Comparison of ENCODE assay signal across 9 cellular contexts in the genomic region with DNA sequence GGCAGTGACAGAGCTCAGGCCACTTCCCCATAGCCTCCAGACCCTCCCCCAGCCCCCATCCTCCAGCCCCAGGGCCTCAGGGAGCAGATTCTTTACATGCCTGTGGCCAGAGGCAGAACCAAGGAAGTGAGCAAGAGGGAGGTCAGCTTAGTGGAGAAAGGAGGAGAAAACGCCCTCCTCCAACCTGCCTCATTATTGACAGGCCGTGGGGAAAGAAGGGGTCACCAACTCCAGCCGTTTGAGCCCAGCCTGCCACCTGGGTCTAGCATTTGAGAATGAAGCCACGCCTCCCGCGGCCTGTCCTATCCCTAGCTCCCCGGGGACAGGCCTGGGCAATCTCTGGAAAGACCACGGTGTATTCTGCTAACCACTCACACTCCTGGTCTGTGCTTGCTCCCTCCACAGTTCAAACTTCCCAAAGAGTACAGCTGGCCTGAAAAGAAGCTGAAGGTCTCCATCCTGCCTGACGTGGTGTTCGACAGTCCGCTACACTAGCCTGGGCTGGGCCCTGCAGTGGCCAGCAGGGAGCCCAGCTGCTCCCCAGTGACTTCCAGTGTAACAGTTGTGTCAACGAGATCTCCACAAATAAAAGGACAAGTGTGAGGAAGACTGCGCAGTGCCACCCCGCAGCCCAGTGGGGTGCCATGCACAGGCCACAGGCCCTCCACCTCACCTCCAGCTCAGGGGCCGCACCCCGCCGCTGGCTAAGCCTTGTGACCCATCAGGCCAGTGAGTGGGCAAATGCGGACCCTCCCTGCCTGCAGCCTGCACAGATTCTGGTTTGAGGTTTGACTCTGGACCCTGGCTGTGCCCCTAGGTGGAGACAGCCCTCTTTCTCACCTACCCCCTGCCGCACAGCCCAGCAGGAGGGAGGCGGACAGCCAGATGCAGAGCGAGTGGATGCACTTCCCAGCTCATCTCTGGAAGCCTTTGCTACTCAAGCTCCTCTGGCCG. TPM values are rescaled to one million over a fixed set of nuclear protein-coding genes. Genes with fewer than 3 reads are reported as not detected.
DNase-seq lines count a peak whose midpoint lies in the region; ATAC-seq, FAIRE-seq and TF ChIP-seq lines count a peak whose summit lies in the region.
"Had no signal": no experiment of that assay in that cellular context is flagged by ENCODE, and none has a peak within 500 bp of the region (broad histone marks: within the 10 kb centered on the region; RNA-seq: fewer than 3 reads in every experiment).

No MANE protein-coding gene starts in this region.

- no peaks in the 10 kb centered on the region for H3K27me3 ChIP-seq in breast epithelium
- H3K27me3 ChIP-seq in layer of hippocampus (ENCODE audit: control insufficient read depth, insufficient read depth, low read length): no peaks in the 10 kb centered on the region

- intact Hi-C loops in breast epithelium (cut with DNase I; ENCODE audit: low total_unique reads): no loop called here
- intact Hi-C loops in activated CD4-positive, alpha-beta T cell treated with anti-CD3 and anti-CD28 coated beads, Interleukin-2, amount 10 ng/mL, durations not matched to agents 24 days and 14 days (cut with micrococcal nuclease): no loop called here

- H3K9me3 ChIP-seq in breast epithelium: no peaks in the 10 kb centered on the region

- no peaks in the 10 kb centered on the region for H3K36me3 ChIP-seq in breast epithelium

- no peak overlapping the region for H3K4me3 Mint-ChIP-seq in activated T-cell treated with anti-CD3 and anti-CD28 coated beads, Interleukin-2, amount 50 U/mL, for 24 hours
- no peak overlapping the region for H3K4me3 Mint-ChIP-seq in activated CD4-positive, alpha-beta T cell treated with anti-CD3 and anti-CD28 coated beads, Interleukin-2, amount 10 ng/mL, durations not matched to agents 24 days and 14 days
- H3K4me3 Mint-ChIP-seq: B cell had no signal

- TF ChIP-seq POLR2A in breast epithelium (IDR thresholded peaks at IDR 0.05): no peak

- DNase-seq in activated T-cell treated with anti-CD3 and anti-CD28 coated beads, Interleukin-2, amount 50 U/mL, for 24 hours: no peak
- no peak for DNase-seq in activated T-cell treated with anti-CD3 and anti-CD28 coated beads for 4 hours
- no peak for DNase-seq in breast epithelium (ENCODE audit: low spot score in 2 of 2)
- peak; percentile 88 for DNase-seq in urothelium cell line (ENCODE audit: low spot score)
- no peak for DNase-seq in activated CD4-positive, alpha-beta T cell treated with anti-CD3 and anti-CD28 coated beads, Interleukin-2, amount 10 ng/mL, durations not matched to agents 24 days and 14 days
- DNase-seq in activated naive CD4-positive, alpha-beta T cell (lab: John Stamatoyannopoulos, UW): no peak

- H3K36me3 Mint-ChIP-seq in activated T-cell treated with anti-CD3 and anti-CD28 coated beads, Interleukin-2, amount 50 U/mL, for 24 hours (ENCODE audit: low read depth): peaks cover 9% of the 10 kb centered on the region
- no peaks in the 10 kb centered on the region for H3K36me3 Mint-ChIP-seq in activated CD4-positive, alpha-beta T cell treated with anti-CD3 and anti-CD28 coated beads, Interleukin-2, amount 10 ng/mL, durations not matched to agents 24 days and 14 days (ENCODE audit: low read depth)

- TF ChIP-seq CTCF in breast epithelium (IDR thresholded peaks at IDR 0.05): no peak

- no peak for ATAC-seq in GM19463 (IDR thresholded peaks at IDR 0.05; ENCODE audit: unreplicated experiment)

- peaks cover 10 to 13% of the 10 kb centered on the region in 2 donors for H3K4me1 ChIP-seq in breast epithelium

- peaks cover 35% of the 10 kb centered on the region for H3K4me1 Mint-ChIP-seq in activated T-cell treated with anti-CD3 and anti-CD28 coated beads, Interleukin-2, amount 50 U/mL, for 24 hours (ENCODE audit: low read depth)
- peaks cover 29% of the 10 kb centered on the region for H3K4me1 Mint-ChIP-seq in activated CD4-positive, alpha-beta T cell treated with anti-CD3 and anti-CD28 coated beads, Interleukin-2, amount 10 ng/mL, durations not matched to agents 24 days and 14 days

- peak overlapping the region; percentile 82 for H3K27ac Mint-ChIP-seq in activated T-cell treated with anti-CD3 and anti-CD28 coated beads, Interleukin-2, amount 50 U/mL, for 24 hours
- no peak overlapping the region for H3K27ac Mint-ChIP-seq in activated CD4-positive, alpha-beta T cell treated with anti-CD3 and anti-CD28 coated beads, Interleukin-2, amount 10 ng/mL, durations not matched to agents 24 days and 14 days
- H3K27ac Mint-ChIP-seq: B cell had no signal

- H3K27me3 Mint-ChIP-seq in activated T-cell treated with anti-CD3 and anti-CD28 coated beads, Interleukin-2, amount 50 U/mL, for 24 hours: no peaks in the 10 kb centered on the region
- H3K27me3 Mint-ChIP-seq in activated CD4-positive, alpha-beta T cell treated with anti-CD3 and anti-CD28 coated beads, Interleukin-2, amount 10 ng/mL, durations not matched to agents 24 days and 14 days: no peaks in the 10 kb centered on the region
- H3K27me3 Mint-ChIP-seq: B cell had no signal

- no peak overlapping the region for H3K4me3 ChIP-seq in breast epithelium

- H3K9me3 Mint-ChIP-seq in activated T-cell treated with anti-CD3 and anti-CD28 coated beads, Interleukin-2, amount 50 U/mL, for 24 hours: no peaks in the 10 kb centered on the region
- no peaks in the 10 kb centered on the region for H3K9me3 Mint-ChIP-seq in activated CD4-positive, alpha-beta T cell treated with anti-CD3 and anti-CD28 coated beads, Interleukin-2, amount 10 ng/mL, durations not matched to agents 24 days and 14 days

- peak; percentile 90 for FAIRE-seq in urothelium cell line (lab: Jason Lieb, UNC)

- peak overlapping the region; percentile 84 to 98 for H3K27ac ChIP-seq in breast epithelium
- peak overlapping the region; percentile 71 for H3K27ac ChIP-seq in layer of hippocampus (ENCODE audit: low read depth, low read length)

RNA-seq across cellular contexts. Expression of a gene that starts 14.3 kb away (rescaled TPM):
- total RNA-seq in breast epithelium: 100 to 1,000 TPM in 1 of 3 donors, 10 to 100 TPM in 2; 74.6 to 128 (median 88.8) TPM
- 85.5 and 85.7 TPM in 2 replicates for total RNA-seq in activated CD4-positive, alpha-beta T cell treated with anti-CD3 and anti-CD28 coated beads, Interleukin-2, amount 10 ng/mL, durations not matched to agents 24 days and 14 days
